ENCODE assay signal across 19 cellular contexts in genomic region chr15:65991721-65992472, GRCh38.
"Had no signal": no experiment of that assay in that cellular context is flagged by ENCODE, and none has a peak within 500 bp of the region (broad histone marks: within the 10 kb centered on the region; RNA-seq: fewer than 3 reads in every experiment).

No MANE protein-coding gene starts in this region.

- H3K27ac ChIP-seq: esophagus squamous epithelium, gastroesophageal sphincter, left ventricle myocardium inferior, neutrophil, psoas muscle, right lobe of liver, tibial artery, upper lobe of left lung, uterus had no signal

- ATAC-seq: effector memory CD8-positive, alpha-beta T cell; gastroesophageal sphincter; naive thymus-derived CD4-positive, alpha-beta T cell; psoas muscle; stimulated activated memory B cell treated with anti-CD40 and anti-IgM and Interleukin-4, amounts not matched to agents 10 μg/mL and 1 μg/mL and 100 μg/mL, for 72 hours had no signal

- H3K27me3 ChIP-seq: upper lobe of left lung, uterus had no signal

- H3K9me3 ChIP-seq: esophagus squamous epithelium, gastroesophageal sphincter, left ventricle myocardium inferior, neutrophil, psoas muscle, right lobe of liver, tibial artery, upper lobe of left lung, uterus had no signal

- H3K4me3 ChIP-seq: esophagus squamous epithelium, gastroesophageal sphincter, left ventricle myocardium inferior, psoas muscle, right lobe of liver, tibial artery, upper lobe of left lung, uterus had no signal

- DNase-seq: effector memory CD8-positive, alpha-beta T cell; esophagus squamous epithelium; foreskin fibroblast; immature natural killer cell; left ventricle myocardium inferior; mesendoderm; naive thymus-derived CD4-positive, alpha-beta T cell; nephron progenitor cell; psoas muscle; retina; right lobe of liver; stimulated activated CD4-positive, alpha-beta T cell treated with anti-CD3 and anti-CD28 coated beads, Interleukin-4, amount 100 ng/mL, for 1 hour; stimulated activated CD8-positive, alpha-beta memory T cell treated with anti-CD3 and anti-CD28 coated beads, Interleukin-4, amount 100 ng/mL, for 48 hours; tibial artery; uterus had no signal

- H3K36me3 ChIP-seq: esophagus squamous epithelium, gastroesophageal sphincter, left ventricle myocardium inferior, neutrophil, right lobe of liver, tibial artery, upper lobe of left lung, uterus had no signal

- H3K4me1 ChIP-seq: esophagus squamous epithelium, gastroesophageal sphincter, left ventricle myocardium inferior, psoas muscle, right lobe of liver, tibial artery, upper lobe of left lung, uterus had no signal
